Comparison of ENCODE assay signal across 8 cellular contexts in genomic region chr22:19853879-19854777, GRCh38. TPM values are rescaled to one million over a fixed set of nuclear protein-coding genes. Genes with fewer than 3 reads are reported as not detected.
A peak's percentile ranks its signal among the peaks of the same experiment; 100 is the strongest.
DNase-seq lines count a peak whose midpoint lies in the region; ATAC-seq and TF ChIP-seq lines count a peak whose summit lies in the region.

No MANE protein-coding gene starts in this region.

- peak overlapping the region; percentile 61 for H3K9ac ChIP-seq in parathyroid adenoma

- H3K27me3 ChIP-seq in parathyroid adenoma (ENCODE audit: control insufficient read depth, insufficient read depth, low read length) = no peaks in the 10 kb centered on the region

- no peak for TF ChIP-seq CTCF in parathyroid adenoma (IDR thresholded peaks at IDR 0.05)

- peaks cover 68% of the 10 kb centered on the region for H3K4me1 Mint-ChIP-seq in activated T-cell treated with anti-CD3 and anti-CD28 coated beads, Interleukin-2, amount 50 U/mL, for 24 hours (ENCODE audit: low read depth)

- DNase-seq in activated T-cell treated with anti-CD3 and anti-CD28 coated beads, Interleukin-2, amount 50 U/mL, for 24 hours = peak; percentile 60
- peak; percentile 44 for DNase-seq in Right ventricle myocardium superior
- no peak for DNase-seq in AML-193 (lab: John Stamatoyannopoulos, UW)
- no peak for DNase-seq in C1 segment of cervical spinal cord (lab: John Stamatoyannopoulos, UW)

- H3K9me3 Mint-ChIP-seq in activated T-cell treated with anti-CD3 and anti-CD28 coated beads, Interleukin-2, amount 50 U/mL, for 24 hours = no peaks in the 10 kb centered on the region

- peak overlapping the region; percentile 73 for H2AFZ ChIP-seq in parathyroid adenoma

- peak overlapping the region; percentile 91 for H3K4me3 ChIP-seq in parathyroid adenoma (ENCODE audit: low read depth, low read length)

- peak overlapping the region; percentile 97 for H3K4me3 Mint-ChIP-seq in activated T-cell treated with anti-CD3 and anti-CD28 coated beads, Interleukin-2, amount 50 U/mL, for 24 hours

- peak; percentile 12 for ATAC-seq in GM18498 (IDR thresholded peaks at IDR 0.05; ENCODE audit: unreplicated experiment)
- peak; percentile 1 for ATAC-seq in HG03045 (IDR thresholded peaks at IDR 0.05; ENCODE audit: unreplicated experiment)
- peak; percentile 5 for ATAC-seq in Right ventricle myocardium superior (ENCODE audit: poor library complexity)
- no peak for ATAC-seq in GM18868 (IDR thresholded peaks at IDR 0.05; ENCODE audit: unreplicated experiment)

- H3K27ac ChIP-seq in parathyroid adenoma = peak overlapping the region; percentile 97

- H3K27ac Mint-ChIP-seq in activated T-cell treated with anti-CD3 and anti-CD28 coated beads, Interleukin-2, amount 50 U/mL, for 24 hours = peak overlapping the region; percentile 98

- no peaks in the 10 kb centered on the region for H3K36me3 ChIP-seq in parathyroid adenoma (ENCODE audit: control insufficient read depth, insufficient read depth, low read length)

- peaks cover 8% of the 10 kb centered on the region for H3K4me1 ChIP-seq in parathyroid adenoma

- H3K27me3 Mint-ChIP-seq in activated T-cell treated with anti-CD3 and anti-CD28 coated beads, Interleukin-2, amount 50 U/mL, for 24 hours = no peaks in the 10 kb centered on the region

- intact Hi-C loops in Right ventricle myocardium superior (cut with DNase I) = loop anchor here (5.0 kb wide), 2 partner anchors 47 to 127 kb away; no protein-coding TSS in a partner anchor

- peaks cover 8% of the 10 kb centered on the region for H3K79me2 ChIP-seq in parathyroid adenoma

- peak overlapping the region; percentile 98 for H3K4me2 ChIP-seq in parathyroid adenoma (ENCODE audit: low read length)

- H3K9me3 ChIP-seq in parathyroid adenoma (ENCODE audit: control insufficient read depth, low read length) = no peaks in the 10 kb centered on the region

- H3K36me3 Mint-ChIP-seq in activated T-cell treated with anti-CD3 and anti-CD28 coated beads, Interleukin-2, amount 50 U/mL, for 24 hours (ENCODE audit: low read depth) = peaks cover 78% of the 10 kb centered on the region

RNA-seq across cellular contexts. Expression of gene GNB1L, which starts 0.5 kb away (rescaled TPM):
- total RNA-seq in Right ventricle myocardium superior = 2.5 TPM

RNA-seq across cellular contexts. Expression of gene RTL10, which starts 0.5 kb away (rescaled TPM):
- 6.2 TPM for total RNA-seq in Right ventricle myocardium superior

Comparison
In these comparisons a context has a peak if more than half of its experiments do, and no peak if none do; other contexts are left out.
1. DNase-seq: peak in activated T-cell treated with anti-CD3 and anti-CD28 coated beads, Interleukin-2, amount 50 U/mL, for 24 hours (single experiment) and Right ventricle myocardium superior (single experiment); none in AML-193 (0 of 2) and C1 segment of cervical spinal cord (0 of 14).